ENCODE assay signal across 1 cellular context in the genomic region with DNA sequence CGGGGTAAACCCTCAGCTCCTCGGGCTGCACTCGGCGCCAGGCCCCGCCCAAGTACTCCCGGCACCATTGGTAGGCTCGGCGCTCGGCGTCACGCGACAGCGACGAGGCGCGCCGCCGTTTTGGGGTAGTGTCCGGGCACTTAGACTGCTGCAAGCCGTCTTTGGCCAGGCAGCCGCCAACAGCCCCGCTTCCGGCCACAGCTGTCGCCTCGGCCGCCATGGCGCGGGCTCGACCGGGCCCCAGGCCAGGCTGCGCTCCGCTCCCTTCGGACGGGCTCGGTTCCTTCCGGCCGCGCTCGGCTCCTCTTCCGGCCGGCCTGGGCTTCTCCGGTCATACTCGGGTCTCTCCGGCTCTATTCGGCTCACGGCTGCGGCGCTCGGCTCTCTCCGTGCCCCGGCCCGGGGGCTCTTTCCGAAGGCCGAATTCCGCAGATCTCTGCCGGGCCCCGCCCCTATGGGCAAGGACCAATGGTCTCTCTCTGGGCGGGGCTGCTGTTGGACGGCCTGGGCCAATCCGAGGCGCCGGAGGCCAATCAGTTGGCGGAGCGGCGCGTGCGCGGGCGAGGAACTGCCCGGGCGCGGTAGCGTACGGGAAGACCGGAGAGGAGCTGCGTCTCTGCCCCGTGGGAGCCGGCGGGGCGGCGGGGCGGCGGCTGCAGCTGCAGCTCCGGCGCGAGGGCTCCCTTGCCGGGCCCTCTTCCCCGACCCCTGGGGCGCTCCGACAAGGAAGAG.
TF ChIP-seq lines count a peak whose summit lies in the region.

A gene with protein sequence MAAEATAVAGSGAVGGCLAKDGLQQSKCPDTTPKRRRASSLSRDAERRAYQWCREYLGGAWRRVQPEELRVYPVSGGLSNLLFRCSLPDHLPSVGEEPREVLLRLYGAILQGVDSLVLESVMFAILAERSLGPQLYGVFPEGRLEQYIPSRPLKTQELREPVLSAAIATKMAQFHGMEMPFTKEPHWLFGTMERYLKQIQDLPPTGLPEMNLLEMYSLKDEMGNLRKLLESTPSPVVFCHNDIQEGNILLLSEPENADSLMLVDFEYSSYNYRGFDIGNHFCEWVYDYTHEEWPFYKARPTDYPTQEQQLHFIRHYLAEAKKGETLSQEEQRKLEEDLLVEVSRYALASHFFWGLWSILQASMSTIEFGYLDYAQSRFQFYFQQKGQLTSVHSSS (minus strand): TSS at position 288 of the 732 bp plus-strand sequence. CDS start 68 bp downstream, at position 220.

TF ChIP-seq in H1, 55 proteins besides CTCF, POLR2A, EP300 and RAD21:
- no peak for TF ChIP-seq GTF2F1 (IDR thresholded peaks at IDR 0.05; ENCODE audit: borderline replicate concordance, low read depth, low read length)
- no peak for TF ChIP-seq SIX5 (IDR thresholded peaks at IDR 0.05; ENCODE audit: low read depth, low read length)
- TF ChIP-seq SP1 (IDR thresholded peaks at IDR 0.05; ENCODE audit: low read depth, low read length): peak; percentile 53; the same call in 1 of the 2 replicates
- peak; percentile 61 for TF ChIP-seq POLR2AphosphoS5 (IDR thresholded peaks at IDR 0.05; ENCODE audit: low read depth, low read length)
- TF ChIP-seq PHF8 (conservative IDR thresholded peaks at IDR 0.05; ENCODE audit: low read depth, low read length): peak; percentile 75
- no peak for TF ChIP-seq CBX5 (IDR thresholded peaks at IDR 0.05; ENCODE audit: low read depth, low read length)
- TF ChIP-seq KDM4A (IDR thresholded peaks at IDR 0.05; ENCODE audit: low read depth, low read length, severe bottlenecking): peak; percentile 70
- TF ChIP-seq TAF7 (optimal IDR thresholded peaks at IDR 0.05; ENCODE audit: borderline replicate concordance, low read depth, low read length): peak; percentile 24
- peak; percentile 72 for TF ChIP-seq TAF1 (IDR thresholded peaks at IDR 0.05; ENCODE audit: low read depth, low read length)
- no peak for TF ChIP-seq RNF2 (IDR thresholded peaks at IDR 0.05; ENCODE audit: borderline replicate concordance, low read depth, low read length, missing control alignments, poor library complexity, severe bottlenecking)
- peak; percentile 84 for TF ChIP-seq ASH2L (IDR thresholded peaks at IDR 0.05; ENCODE audit: low read length)
- peak; percentile 84 for TF ChIP-seq YY1 (IDR thresholded peaks at IDR 0.05; ENCODE audit: low read depth, low read length)
- peak; percentile 77 for TF ChIP-seq NRF1 (IDR thresholded peaks at IDR 0.05; ENCODE audit: low read depth, low read length)
- TF ChIP-seq TBP (IDR thresholded peaks at IDR 0.05; ENCODE audit: low read depth, low read length): peak; percentile 52; the same call in 1 of the 2 replicates
- TF ChIP-seq, protein P1, sequence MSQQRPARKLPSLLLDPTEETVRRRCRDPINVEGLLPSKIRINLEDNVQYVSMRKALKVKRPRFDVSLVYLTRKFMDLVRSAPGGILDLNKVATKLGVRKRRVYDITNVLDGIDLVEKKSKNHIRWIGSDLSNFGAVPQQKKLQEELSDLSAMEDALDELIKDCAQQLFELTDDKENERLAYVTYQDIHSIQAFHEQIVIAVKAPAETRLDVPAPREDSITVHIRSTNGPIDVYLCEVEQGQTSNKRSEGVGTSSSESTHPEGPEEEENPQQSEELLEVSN (IDR thresholded peaks at IDR 0.05): peak; percentile 20; the same call in 1 of the 2 replicates
- TF ChIP-seq, protein P2, sequence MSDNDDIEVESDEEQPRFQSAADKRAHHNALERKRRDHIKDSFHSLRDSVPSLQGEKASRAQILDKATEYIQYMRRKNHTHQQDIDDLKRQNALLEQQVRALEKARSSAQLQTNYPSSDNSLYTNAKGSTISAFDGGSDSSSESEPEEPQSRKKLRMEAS (IDR thresholded peaks at IDR 0.05): 0 out of 2 replicates have a peak, but pooled peaks have one; percentile 35
- TF ChIP-seq, protein P3, sequence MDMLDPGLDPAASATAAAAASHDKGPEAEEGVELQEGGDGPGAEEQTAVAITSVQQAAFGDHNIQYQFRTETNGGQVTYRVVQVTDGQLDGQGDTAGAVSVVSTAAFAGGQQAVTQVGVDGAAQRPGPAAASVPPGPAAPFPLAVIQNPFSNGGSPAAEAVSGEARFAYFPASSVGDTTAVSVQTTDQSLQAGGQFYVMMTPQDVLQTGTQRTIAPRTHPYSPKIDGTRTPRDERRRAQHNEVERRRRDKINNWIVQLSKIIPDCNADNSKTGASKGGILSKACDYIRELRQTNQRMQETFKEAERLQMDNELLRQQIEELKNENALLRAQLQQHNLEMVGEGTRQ (IDR thresholded peaks at IDR 0.05; ENCODE audit: low read length): no peak
- TF ChIP-seq, protein P4, sequence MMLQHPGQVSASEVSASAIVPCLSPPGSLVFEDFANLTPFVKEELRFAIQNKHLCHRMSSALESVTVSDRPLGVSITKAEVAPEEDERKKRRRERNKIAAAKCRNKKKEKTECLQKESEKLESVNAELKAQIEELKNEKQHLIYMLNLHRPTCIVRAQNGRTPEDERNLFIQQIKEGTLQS (IDR thresholded peaks at IDR 0.05; ENCODE audit: insufficient read depth, low read depth, low read length): 0 out of 2 replicates have a peak, but pooled peaks have one; percentile 33
- TF ChIP-seq CREB1 (IDR thresholded peaks at IDR 0.05): peak; percentile 92
- TF ChIP-seq CHD1 (IDR thresholded peaks at IDR 0.05; ENCODE audit: low read depth, low read length): no peak
